ENCODE assay signal across 1 cellular context in the genomic region with DNA sequence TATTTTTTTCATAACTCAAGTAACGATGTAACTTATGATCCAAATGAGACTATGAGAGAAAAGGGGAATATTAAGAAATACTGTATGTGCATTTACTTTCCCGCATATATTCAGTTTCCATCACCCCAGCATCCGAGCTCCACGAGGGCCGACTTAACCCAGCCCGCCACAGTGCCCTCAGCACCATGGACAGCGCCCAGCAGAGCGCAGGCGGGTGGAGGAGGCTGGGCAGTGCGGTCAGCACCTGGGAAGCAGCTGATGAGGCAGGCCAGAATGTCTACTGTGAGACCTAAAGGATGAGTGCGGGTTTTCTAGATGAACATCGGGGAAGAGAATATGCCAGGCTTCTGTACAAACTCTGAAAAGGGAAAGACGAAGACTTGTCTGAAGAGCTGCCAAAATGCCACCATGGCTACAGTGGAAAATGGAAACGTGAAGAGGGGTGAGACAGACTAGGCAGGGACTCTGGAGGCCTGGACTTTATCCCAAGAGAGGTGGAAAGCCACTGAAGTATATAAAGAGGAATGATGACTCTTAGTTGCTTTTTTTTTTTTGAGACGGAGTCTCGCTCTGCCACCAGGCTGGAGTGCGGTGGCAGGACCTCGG.
TF ChIP-seq lines count a peak whose summit lies in the region.

No MANE protein-coding gene starts in this region.

TF ChIP-seq in K562, 482 proteins besides CTCF, POLR2A, EP300 and RAD21 (continued from another document):
- TF ChIP-seq, protein P1, sequence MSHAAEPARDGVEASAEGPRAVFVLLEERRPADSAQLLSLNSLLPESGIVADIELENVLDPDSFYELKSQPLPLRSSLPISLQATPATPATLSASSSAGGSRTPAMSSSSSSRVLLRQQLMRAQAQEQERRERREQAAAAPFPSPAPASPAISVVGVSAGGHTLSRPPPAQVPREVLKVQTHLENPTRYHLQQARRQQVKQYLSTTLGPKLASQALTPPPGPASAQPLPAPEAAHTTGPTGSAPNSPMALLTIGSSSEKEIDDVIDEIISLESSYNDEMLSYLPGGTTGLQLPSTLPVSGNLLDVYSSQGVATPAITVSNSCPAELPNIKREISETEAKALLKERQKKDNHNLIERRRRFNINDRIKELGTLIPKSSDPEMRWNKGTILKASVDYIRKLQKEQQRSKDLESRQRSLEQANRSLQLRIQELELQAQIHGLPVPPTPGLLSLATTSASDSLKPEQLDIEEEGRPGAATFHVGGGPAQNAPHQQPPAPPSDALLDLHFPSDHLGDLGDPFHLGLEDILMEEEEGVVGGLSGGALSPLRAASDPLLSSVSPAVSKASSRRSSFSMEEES (CRISPR knock-in tag; IDR thresholded peaks at IDR 0.05): no peak
- TF ChIP-seq SIN3A (IDR thresholded peaks at IDR 0.05; ENCODE audit: borderline replicate concordance in 2 of 2, control insufficient read depth in 1 of 2, low read depth in 2 of 2, low read length in 2 of 2): peak; percentile 69 to 94; a peak in 3 of 4 replicates
- TF ChIP-seq ZNF124 (CRISPR knock-in tag; IDR thresholded peaks at IDR 0.05): no peak
- TF ChIP-seq HBP1 (CRISPR knock-in tag; IDR thresholded peaks at IDR 0.05): no peak
- TF ChIP-seq NBN (IDR thresholded peaks at IDR 0.05; ENCODE audit: low read depth): no peak
- TF ChIP-seq GATAD2B (IDR thresholded peaks at IDR 0.05; ENCODE audit: borderline replicate concordance): no peak
- no peak for TF ChIP-seq CC2D1A (IDR thresholded peaks at IDR 0.05)
- TF ChIP-seq CGGBP1 (CRISPR knock-in tag; IDR thresholded peaks at IDR 0.05): no peak
- TF ChIP-seq POLR3G (IDR thresholded peaks at IDR 0.05; ENCODE audit: extremely low read depth, insufficient read length, insufficient replicate concordance): no peak
- no peak for TF ChIP-seq ZBTB40 (IDR thresholded peaks at IDR 0.05)
- TF ChIP-seq ZBTB40 (CRISPR knock-in tag; IDR thresholded peaks at IDR 0.05): no peak
- no peak for TF ChIP-seq GATAD2A (IDR thresholded peaks at IDR 0.05)
- no peak for TF ChIP-seq SIN3B (IDR thresholded peaks at IDR 0.05; ENCODE audit: low read depth)
- TF ChIP-seq TSC22D4 (tag; IDR thresholded peaks at IDR 0.05): no peak
- TF ChIP-seq, protein P2, sequence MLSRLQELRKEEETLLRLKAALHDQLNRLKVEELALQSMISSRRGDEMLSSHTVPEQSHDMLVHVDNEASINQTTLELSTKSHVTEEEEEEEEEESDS (CRISPR knock-in tag; IDR thresholded peaks at IDR 0.05): no peak
- peak in 1 of 2 experiments; percentile 66; a peak in 1 of 4 replicates for TF ChIP-seq TEAD1 (CRISPR knock-in tag; IDR thresholded peaks at IDR 0.05)
- no peak for TF ChIP-seq ZKSCAN1 (IDR thresholded peaks at IDR 0.05; ENCODE audit: low read depth, low read length)
- TF ChIP-seq TCFL5 (CRISPR knock-in tag; conservative IDR thresholded peaks at IDR 0.05): no peak
- no peak for TF ChIP-seq ZFP36 (IDR thresholded peaks at IDR 0.05; ENCODE audit: low read depth, low read length, partially characterized antibody)
- TF ChIP-seq, protein P3, sequence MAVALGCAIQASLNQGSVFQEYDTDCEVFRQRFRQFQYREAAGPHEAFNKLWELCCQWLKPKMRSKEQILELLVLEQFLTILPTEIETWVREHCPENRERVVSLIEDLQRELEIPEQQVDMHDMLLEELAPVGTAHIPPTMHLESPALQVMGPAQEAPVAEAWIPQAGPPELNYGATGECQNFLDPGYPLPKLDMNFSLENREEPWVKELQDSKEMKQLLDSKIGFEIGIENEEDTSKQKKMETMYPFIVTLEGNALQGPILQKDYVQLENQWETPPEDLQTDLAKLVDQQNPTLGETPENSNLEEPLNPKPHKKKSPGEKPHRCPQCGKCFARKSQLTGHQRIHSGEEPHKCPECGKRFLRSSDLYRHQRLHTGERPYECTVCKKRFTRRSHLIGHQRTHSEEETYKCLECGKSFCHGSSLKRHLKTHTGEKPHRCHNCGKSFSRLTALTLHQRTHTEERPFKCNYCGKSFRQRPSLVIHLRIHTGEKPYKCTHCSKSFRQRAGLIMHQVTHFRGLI (CRISPR knock-in tag; IDR thresholded peaks at IDR 0.05): no peak
- no peak for TF ChIP-seq ZFP1 (CRISPR knock-in tag; IDR thresholded peaks at IDR 0.05)
- no peak for TF ChIP-seq TCF3 (CRISPR knock-in tag; IDR thresholded peaks at IDR 0.05)
- TF ChIP-seq ZBTB9 (CRISPR knock-in tag; IDR thresholded peaks at IDR 0.05): no peak
TF ChIP-seq in K562: peak in this region for 53.
